9 cellular contexts compared by ENCODE assay signal in the genomic region with DNA sequence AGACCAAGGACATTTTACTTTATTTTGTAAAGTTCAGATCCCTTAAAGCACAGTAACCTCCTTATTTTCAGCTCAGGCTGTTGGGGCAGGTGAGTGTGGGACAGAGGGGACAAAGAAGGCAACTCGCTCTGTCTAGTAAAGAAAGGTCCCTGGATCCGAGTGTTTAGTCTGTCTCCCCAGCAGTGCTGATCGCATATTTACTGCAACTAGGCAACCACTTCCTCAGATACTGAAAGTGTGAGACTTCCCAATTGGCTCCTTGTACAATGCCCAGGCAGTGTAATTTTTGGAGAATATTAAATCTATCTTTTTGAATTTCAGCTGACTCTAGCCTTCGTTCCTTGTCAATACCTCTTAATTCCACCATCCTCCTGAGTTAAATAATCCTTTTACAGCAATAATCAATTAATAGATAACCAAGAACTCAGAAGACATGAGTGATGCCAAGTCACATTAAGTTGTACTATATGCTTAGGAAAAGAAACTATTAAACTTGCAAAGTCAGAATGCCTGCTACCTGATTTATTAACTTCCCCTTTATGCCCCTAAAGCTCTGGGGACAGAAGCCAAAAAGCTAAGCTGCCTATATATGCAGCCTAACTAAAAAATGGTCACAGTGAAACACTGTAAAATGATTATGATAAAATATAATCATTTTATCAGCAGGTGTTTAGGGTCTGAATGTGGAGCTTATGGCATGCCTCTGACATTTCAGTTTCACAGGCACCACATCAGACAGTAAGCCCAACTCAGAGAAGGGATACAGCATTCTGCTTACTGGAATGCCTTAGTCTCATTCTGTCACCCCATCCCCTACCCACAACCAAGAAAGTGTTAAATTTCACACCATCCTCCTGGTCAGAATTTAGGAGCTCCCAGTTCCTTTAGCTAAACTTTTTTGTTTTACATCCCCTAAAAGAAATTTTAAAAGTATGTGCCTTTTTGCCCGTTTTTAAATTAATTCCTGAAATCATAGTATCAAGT.
DNase-seq lines count a peak whose midpoint lies in the region; ATAC-seq and TF ChIP-seq lines count a peak whose summit lies in the region.
"Had no signal": no experiment of that assay in that cellular context is flagged by ENCODE, and none has a peak within 500 bp of the region (broad histone marks: within the 10 kb centered on the region; RNA-seq: fewer than 3 reads in every experiment).

No MANE protein-coding gene starts in this region.

- peaks cover 11% of the 10 kb centered on the region; the same call in 1 of the 2 replicates for H3K9me3 ChIP-seq in BLaER1

- CTCF ChIA-PET in activated CD8-positive, alpha-beta memory T cell treated with anti-CD3 and anti-CD28 coated beads, Interleukin-2, amount 10 ng/mL, durations not matched to agents 7 days and 5 days (lab: Charles Lee), result interaction anchor here (1.2 to 4.6 kb wide), 3 partner anchors 8 to 22 kb away, joined by 3 to 20 read pairs (median 4); no protein-coding TSS in a partner anchor

- no peak overlapping the region for H3K27ac Mint-ChIP-seq in activated CD8-positive, alpha-beta memory T cell treated with anti-CD3 and anti-CD28 coated beads, Interleukin-2, amount 10 ng/mL, durations not matched to agents 7 days and 5 days
- H3K27ac Mint-ChIP-seq: activated T-cell treated with anti-CD3 and anti-CD28 coated beads, Interleukin-2, amount 50 U/mL, for 72 hours had no signal

- no peaks in the 10 kb centered on the region for H3K27me3 ChIP-seq in BLaER1

- H4K20me1 ChIP-seq in BLaER1, result peaks cover 40% of the 10 kb centered on the region; the same call in 1 of the 2 replicates

- H3K36me3 Mint-ChIP-seq in activated CD8-positive, alpha-beta memory T cell treated with anti-CD3 and anti-CD28 coated beads, Interleukin-2, amount 10 ng/mL, durations not matched to agents 7 days and 5 days, result peaks cover 2% of the 10 kb centered on the region

- no peak overlapping the region for H3K9ac ChIP-seq in BLaER1

- H3K9me3 Mint-ChIP-seq in activated CD8-positive, alpha-beta memory T cell treated with anti-CD3 and anti-CD28 coated beads, Interleukin-2, amount 10 ng/mL, durations not matched to agents 7 days and 5 days (ENCODE audit: low read depth), result peaks cover 2% of the 10 kb centered on the region
- H3K9me3 Mint-ChIP-seq: activated T-cell treated with anti-CD3 and anti-CD28 coated beads, Interleukin-2, amount 50 U/mL, for 72 hours had no signal

- DNase-seq in GM20000 (ENCODE audit: low spot score), result peak; percentile 26
- peak; percentile 29 for DNase-seq in choroid plexus epithelial cell (ENCODE audit: low read depth)
- no peak for DNase-seq in activated CD8-positive, alpha-beta memory T cell treated with anti-CD3 and anti-CD28 coated beads, Interleukin-2, amount 10 ng/mL, durations not matched to agents 7 days and 5 days
- no peak for DNase-seq in HPDE6-E6E7 (ENCODE audit: extremely low spot score)
- DNase-seq: activated T-cell treated with anti-CD3 and anti-CD28 coated beads, Interleukin-2, amount 50 U/mL, for 72 hours had no signal

- H3K4me3 Mint-ChIP-seq in activated CD8-positive, alpha-beta memory T cell treated with anti-CD3 and anti-CD28 coated beads, Interleukin-2, amount 10 ng/mL, durations not matched to agents 7 days and 5 days, result no peak overlapping the region
- H3K4me3 Mint-ChIP-seq: activated T-cell treated with anti-CD3 and anti-CD28 coated beads, Interleukin-2, amount 50 U/mL, for 72 hours had no signal

- TF ChIP-seq CTCF in GM20000 (IDR thresholded peaks at IDR 0.05; ENCODE audit: extremely low read depth, missing control alignments) (no peak), choroid plexus epithelial cell (conservative IDR thresholded peaks at IDR 0.05; ENCODE audit: low read depth, low read length) (no peak)

- peak overlapping the region; percentile 15; the same call in 1 of the 2 replicates for H3K4me2 ChIP-seq in BLaER1

- ATAC-seq in HG03196 (IDR thresholded peaks at IDR 0.05; ENCODE audit: unreplicated experiment), result peak; percentile 72
- ATAC-seq in activated CD8-positive, alpha-beta memory T cell treated with anti-CD3 and anti-CD28 coated beads, Interleukin-2, amount 10 ng/mL, durations not matched to agents 7 days and 5 days, result no peak
- ATAC-seq in GM19397 (IDR thresholded peaks at IDR 0.05; ENCODE audit: unreplicated experiment), result no peak
- ATAC-seq in HG02763 (IDR thresholded peaks at IDR 0.05; ENCODE audit: unreplicated experiment), result no peak
- ATAC-seq: activated T-cell treated with anti-CD3 and anti-CD28 coated beads, Interleukin-2, amount 50 U/mL, for 72 hours had no signal

- peaks cover 9% of the 10 kb centered on the region; the same call in 1 of the 2 replicates for H3K4me1 ChIP-seq in BLaER1

- no peak overlapping the region for H3K27ac ChIP-seq in BLaER1

- peaks cover 7% of the 10 kb centered on the region for H3K4me1 Mint-ChIP-seq in activated CD8-positive, alpha-beta memory T cell treated with anti-CD3 and anti-CD28 coated beads, Interleukin-2, amount 10 ng/mL, durations not matched to agents 7 days and 5 days

- H3K4me3 ChIP-seq in BLaER1 (no peak overlapping the region), choroid plexus epithelial cell (ENCODE audit: low read depth, low read length) (no peak overlapping the region)

- peaks cover 32% of the 10 kb centered on the region for H3K36me3 ChIP-seq in BLaER1

- H3K27me3 Mint-ChIP-seq in activated CD8-positive, alpha-beta memory T cell treated with anti-CD3 and anti-CD28 coated beads, Interleukin-2, amount 10 ng/mL, durations not matched to agents 7 days and 5 days, result no peaks in the 10 kb centered on the region

Comparison
In these comparisons a context has a peak if more than half of its experiments do, and no peak if none do; other contexts are left out.
1. DNase-seq: peak in GM20000 (single experiment) and choroid plexus epithelial cell (single experiment); none in activated CD8-positive, alpha-beta memory T cell treated with anti-CD3 and anti-CD28 coated beads, Interleukin-2, amount 10 ng/mL, durations not matched to agents 7 days and 5 days (single experiment) and HPDE6-E6E7 (single experiment).